ENCODE assay signal across 8 cellular contexts in genomic region chr6:31776961-31777666, GRCh38. TPM values are rescaled to one million over a fixed set of nuclear protein-coding genes. Genes with fewer than 3 reads are reported as not detected.
A peak's percentile ranks its signal among the peaks of the same experiment; 100 is the strongest.
DNase-seq lines count a peak whose midpoint lies in the region; ATAC-seq and TF ChIP-seq lines count a peak whose summit lies in the region.

Gene VWA7 (minus strand): TSS chr6:31777328. CDS start chr6:31776779, 549 bp downstream.

- no peak within 1 kb of the TSS for H3K4me3 ChIP-seq in retinal pigment epithelial cell (ENCODE audit: low read length)

- peak; percentile 90 for DNase-seq in CD1c-positive myeloid dendritic cell (ENCODE audit: extremely low spot score)
- DNase-seq in KBM-7: peak; percentile 94
- peak; percentile 26 for DNase-seq in SK-MEL-5 (ENCODE audit: low read depth, low spot score)
- DNase-seq in activated gamma-delta T cell treated with anti-CD3 and anti-CD28 coated beads, Interleukin-2, amount 50 U/mL, for 16 hours (ENCODE audit: low read depth): peak; percentile 74
- peak; percentile 44 to 90 (median 71) for DNase-seq in head of caudate nucleus
- peak; percentile 72 for DNase-seq in retinal pigment epithelial cell (ENCODE audit: low read depth)
- no peak for DNase-seq in NCI-H1694 treated with DMSO at 0.1 percent for 48 hours (lab: John Stamatoyannopoulos, UW)

- ATAC-seq in GM21447 (IDR thresholded peaks at IDR 0.05; ENCODE audit: unreplicated experiment): peak; percentile 82

- in situ Hi-C loops in KBM-7 (cut with MboI; ENCODE audit: low pct_unique_long_range_greater_than_20kb, low sequenced_read_pairs) (no loop called here), SK-MEL-5 (cut with HindIII; ENCODE audit: low pct_unique_long_range_greater_than_20kb, low sequenced_read_pairs) (no loop called here)

- intact Hi-C loops in head of caudate nucleus (cut with DNase I): no loop called here

- no peak for TF ChIP-seq CTCF in retinal pigment epithelial cell (conservative IDR thresholded peaks at IDR 0.05; ENCODE audit: low read depth, low read length)

RNA-seq across cellular contexts. Expression of gene VWA7, which starts in this region (rescaled TPM):
- not detected in 2 replicates for total RNA-seq in SK-MEL-5 (2014; rRNA removed; shearing (Covaris generic))
- polyA plus RNA-seq in SK-MEL-5 (2015; cell fraction: cytosol; rRNA removed): 0.26 TPM in 1 of 2 replicates, not detected in the other
- polyA plus RNA-seq in SK-MEL-5 (2015; cell fraction: nucleus; rRNA removed): 1.0 and 2.8 TPM in 2 replicates
